ENCODE assay signal across 18 cellular contexts in the genomic region with DNA sequence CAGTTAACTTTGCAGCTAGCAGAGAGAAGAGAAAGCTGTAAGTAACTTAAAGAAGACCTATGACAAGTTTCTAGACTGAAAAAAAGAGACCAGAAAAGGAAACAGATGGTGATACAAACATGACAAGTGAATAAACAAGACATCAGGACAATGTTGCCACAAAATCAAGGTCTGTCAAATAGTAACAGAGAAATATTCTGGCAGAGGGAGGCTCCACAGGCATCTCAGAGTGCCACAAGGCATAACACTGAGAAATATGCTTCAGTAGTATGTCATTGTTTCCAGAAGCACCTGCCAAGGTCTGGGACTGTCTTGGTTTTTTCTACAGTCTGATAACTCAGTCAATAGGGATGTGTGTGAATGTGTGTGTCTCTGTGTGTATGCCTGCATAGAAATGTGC.
DNase-seq lines count a peak whose midpoint lies in the region; ATAC-seq and TF ChIP-seq lines count a peak whose summit lies in the region.
"Had no signal": no experiment of that assay in that cellular context is flagged by ENCODE, and none has a peak within 500 bp of the region (broad histone marks: within the 10 kb centered on the region; RNA-seq: fewer than 3 reads in every experiment).

No MANE protein-coding gene starts in this region.

- 0 out of 2 replicates have a peak overlapping the region, but pooled peaks have one; percentile 11 for H3K27ac ChIP-seq in KMS-11
- H3K27ac ChIP-seq: BLaER1 had no signal

- peaks cover 31% of the 10 kb centered on the region for H3K9me3 Mint-ChIP-seq in nephron progenitor cell

- no peak overlapping the region for H3K9ac ChIP-seq in KMS-11
- H3K9ac ChIP-seq: BLaER1 had no signal

- no peaks in the 10 kb centered on the region for H3K27me3 ChIP-seq in KMS-11 (ENCODE audit: insufficient read depth, low read depth)
- H3K27me3 ChIP-seq in MG63, result no peaks in the 10 kb centered on the region
- H3K27me3 ChIP-seq: BLaER1 had no signal

- no peak overlapping the region for H3K4me2 ChIP-seq in KMS-11
- H3K4me2 ChIP-seq: BLaER1 had no signal

- no peak overlapping the region for H3K4me3 ChIP-seq in KMS-11 (IDR thresholded peaks at IDR 0.05; ENCODE audit: insufficient read depth, low read depth, low read length)
- H3K4me3 ChIP-seq in MG63, result no peak overlapping the region
- H3K4me3 ChIP-seq: BLaER1 had no signal

- DNase-seq in cerebellum (ENCODE audit: low spot score) (peak; percentile 57), nephron progenitor cell (no peak), MG63 (no peak), T-helper 2 cell (no peak), NCI-H1105 treated with DMSO at 0.1 percent for 48 hours (lab: John Stamatoyannopoulos, UW) (no peak)
- DNase-seq: 8988T; CD4-positive, alpha-beta memory T cell; DMS153; DMS79; GF-D8; GOT3; H7; HFFc6 had no signal

- H3K4me1 Mint-ChIP-seq in nephron progenitor cell, result no peaks in the 10 kb centered on the region
- H3K4me1 Mint-ChIP-seq: CD14-positive monocyte; CD4-positive, alpha-beta memory T cell had no signal

- no peaks in the 10 kb centered on the region for H3K9me3 ChIP-seq in MG63

- no peaks in the 10 kb centered on the region for H3K27me3 Mint-ChIP-seq in nephron progenitor cell (ENCODE audit: low read depth, poor library complexity)
- H3K27me3 Mint-ChIP-seq: CD4-positive, alpha-beta memory T cell had no signal

- no peaks in the 10 kb centered on the region for H3K36me3 ChIP-seq in KMS-11 (ENCODE audit: insufficient read depth)
- no peaks in the 10 kb centered on the region for H3K36me3 ChIP-seq in MG63
- H3K36me3 ChIP-seq: BLaER1 had no signal

- H3K4me1 ChIP-seq in KMS-11 (ENCODE audit: low read depth, poor library complexity, severe bottlenecking), result no peaks in the 10 kb centered on the region
- H3K4me1 ChIP-seq: BLaER1 had no signal

- no peak for TF ChIP-seq CTCF in KMS-11 (conservative IDR thresholded peaks at IDR 0.05; ENCODE audit: low read depth, low read length)
- no peak for TF ChIP-seq CTCF in nephron progenitor cell (IDR thresholded peaks at IDR 0.05)

- H4K20me1 ChIP-seq in KMS-11 (ENCODE audit: insufficient read depth), result no peaks in the 10 kb centered on the region
- H4K20me1 ChIP-seq: BLaER1 had no signal

- peak overlapping the region; percentile 70 for H3K27ac Mint-ChIP-seq in nephron progenitor cell
- H3K27ac Mint-ChIP-seq: CD14-positive monocyte, HFFc6 had no signal

- no peak for ATAC-seq in GM21529 (IDR thresholded peaks at IDR 0.05; ENCODE audit: unreplicated experiment)
- ATAC-seq: HCT116 had no signal

- H2AFZ ChIP-seq in KMS-11 (ENCODE audit: low read depth), result no peak overlapping the region

- no peak overlapping the region for H3K4me3 Mint-ChIP-seq in nephron progenitor cell
- H3K4me3 Mint-ChIP-seq: CD14-positive monocyte; CD4-positive, alpha-beta memory T cell; HFFc6 had no signal

- peaks cover 8% of the 10 kb centered on the region for H3K36me3 Mint-ChIP-seq in nephron progenitor cell (ENCODE audit: low read depth)
- H3K36me3 Mint-ChIP-seq: CD14-positive monocyte; CD4-positive, alpha-beta memory T cell had no signal

- H3K79me2 ChIP-seq in KMS-11 (ENCODE audit: insufficient read depth, low read depth), result no peaks in the 10 kb centered on the region
